In genomic region chr11:89736566-89736965, GRCh38 we compare ENCODE assay signal across 19 cellular contexts. TPM values are rescaled to one million over a fixed set of nuclear protein-coding genes. Genes with fewer than 3 reads are reported as not detected.
"Had no signal": no experiment of that assay in that cellular context is flagged by ENCODE, and none has a peak within 500 bp of the region (broad histone marks: within the 10 kb centered on the region; RNA-seq: fewer than 3 reads in every experiment).

No MANE protein-coding gene starts in this region.

- H3K9me3 ChIP-seq: heart left ventricle, right atrium auricular region had no signal

- H3K4me3 ChIP-seq: heart left ventricle, right atrium auricular region had no signal

- ATAC-seq: heart left ventricle; left lobe of liver; stimulated activated naive B cell treated with anti-CD40 and anti-IgM and Interleukin-4, amounts not matched to agents 10 μg/mL and 1 μg/mL and 100 μg/mL, for 72 hours had no signal

- H3K4me1 ChIP-seq: heart left ventricle, right atrium auricular region had no signal

- H3K36me3 ChIP-seq: heart left ventricle, right atrium auricular region had no signal

- H3K27ac ChIP-seq: heart left ventricle, right atrium auricular region had no signal

- H3K27me3 ChIP-seq: heart left ventricle, right atrium auricular region had no signal

- DNase-seq: activated B cell treated with CpG ODN at 0.5 μM for 24 hours; activated CD4-positive, alpha-beta T cell treated with anti-CD3 and anti-CD28 coated beads, Interleukin-2, amount 10 ng/mL, durations not matched to agents 7 days and 5 days; activated CD8-positive, alpha-beta memory T cell treated with anti-CD3 and anti-CD28 coated beads, Interleukin-2, amount 50 U/mL, for 48 hours; activated gamma-delta T cell treated with Interleukin-2 at 50 U/mL for 16 hours; amniotic stem cell; cerebellar nuclear complex; effector memory CD4-positive, alpha-beta T cell; heart left ventricle; immature natural killer cell; mesenchymal stem cell; stimulated activated CD4-positive, alpha-beta T cell treated with anti-CD3 and anti-CD28 coated beads, Interleukin-4, amount 100 ng/mL, for 1 hour; stimulated activated naive B cell treated with anti-CD40 and anti-IgM and Interleukin-4, amounts not matched to agents 10 μg/mL and 1 μg/mL and 100 μg/mL, for 72 hours; T-helper 2 cell; trophoblast cell had no signal

RNA-seq across cellular contexts. Expression of gene TRIM77, which starts 26.5 kb away (rescaled TPM):
- total RNA-seq: activated B cell treated with CpG ODN at 0.5 μM for 24 hours; activated CD4-positive, alpha-beta T cell treated with anti-CD3 and anti-CD28 coated beads, Interleukin-2, amount 10 ng/mL, durations not matched to agents 7 days and 5 days; fibroblast of lung; heart left ventricle; left lobe of liver; posterior vena cava; right atrium auricular region; skeletal muscle tissue had no signal
- polyA plus RNA-seq: fibroblast of lung, heart left ventricle, immature natural killer cell had no signal
